ENCODE assay signal across 20 cellular contexts in genomic region chr17:79407385-79407784, GRCh38.
"Had no signal": no experiment of that assay in that cellular context is flagged by ENCODE, and none has a peak within 500 bp of the region (broad histone marks: within the 10 kb centered on the region; RNA-seq: fewer than 3 reads in every experiment).

No MANE protein-coding gene starts in this region.

- DNase-seq: dorsolateral prefrontal cortex; effector CD8-positive, alpha-beta T cell; foreskin melanocyte; heart left ventricle; hippocampal formation; kidney glomerular epithelial cell; mesendoderm; naive thymus-derived CD4-positive, alpha-beta T cell; nephron progenitor cell; spleen; stimulated activated CD4-positive, alpha-beta T cell treated with anti-CD3 and anti-CD28 coated beads, Interleukin-15, amount 100 ng/mL, for 24 hours; stimulated activated CD4-positive, alpha-beta T cell treated with anti-CD3 and anti-CD28 coated beads, Interleukin-1b, Interleukin-23, amount 100 ng/mL, for 48 hours; stimulated activated CD4-positive, alpha-beta T cell treated with anti-CD3 and anti-CD28 coated beads, Interleukin-4, amount 100 ng/mL, for 24 hours; tibial artery; upper lobe of left lung; uterus had no signal

- H3K9me3 Mint-ChIP-seq: stimulated activated naive CD8-positive, alpha-beta T cell treated with anti-CD3 and anti-CD28 coated beads, Interleukin-15, Interleukin-2, amounts not matched to agents 100 ng/mL and 50 ng/mL, for 24 hours had no signal

- H3K36me3 Mint-ChIP-seq: stimulated activated memory B cell treated with anti-CD40 and anti-IgM and Interleukin-4, amounts not matched to agents 10 μg/mL and 1 μg/mL and 100 μg/mL, for 72 hours had no signal

- H3K27me3 ChIP-seq: uterus had no signal

- H3K4me3 ChIP-seq: dorsolateral prefrontal cortex, heart left ventricle, spleen, tibial artery, upper lobe of left lung, uterus had no signal

- H3K9me3 ChIP-seq: heart left ventricle, neutrophil, spleen, tibial artery, upper lobe of left lung, uterus had no signal

- H3K4me1 ChIP-seq: tibial artery, upper lobe of left lung, uterus had no signal

- H3K4me1 Mint-ChIP-seq: naive thymus-derived CD4-positive, alpha-beta T cell; stimulated activated memory B cell treated with anti-CD40 and anti-IgM and Interleukin-4, amounts not matched to agents 10 μg/mL and 1 μg/mL and 100 μg/mL, for 72 hours had no signal

- ATAC-seq: heart left ventricle; naive thymus-derived CD4-positive, alpha-beta T cell; sciatic nerve; stimulated activated memory B cell treated with anti-CD40 and anti-IgM and Interleukin-4, amounts not matched to agents 10 μg/mL and 1 μg/mL and 100 μg/mL, for 72 hours had no signal

- H3K27ac Mint-ChIP-seq: naive thymus-derived CD4-positive, alpha-beta T cell; stimulated activated memory B cell treated with anti-CD40 and anti-IgM and Interleukin-4, amounts not matched to agents 10 μg/mL and 1 μg/mL and 100 μg/mL, for 72 hours; stimulated activated naive CD8-positive, alpha-beta T cell treated with anti-CD3 and anti-CD28 coated beads, Interleukin-15, Interleukin-2, amounts not matched to agents 100 ng/mL and 50 ng/mL, for 24 hours had no signal

- H3K27ac ChIP-seq: heart left ventricle, neutrophil, spleen, tibial artery, upper lobe of left lung, uterus had no signal

- H3K4me3 Mint-ChIP-seq: naive thymus-derived CD4-positive, alpha-beta T cell; stimulated activated memory B cell treated with anti-CD40 and anti-IgM and Interleukin-4, amounts not matched to agents 10 μg/mL and 1 μg/mL and 100 μg/mL, for 72 hours; stimulated activated naive CD8-positive, alpha-beta T cell treated with anti-CD3 and anti-CD28 coated beads, Interleukin-15, Interleukin-2, amounts not matched to agents 100 ng/mL and 50 ng/mL, for 24 hours had no signal

- H3K36me3 ChIP-seq: heart left ventricle, neutrophil, spleen, tibial artery, upper lobe of left lung, uterus had no signal
